In genomic region chr1:3471356-3472087, GRCh38 we compare ENCODE assay signal across 8 cellular contexts. TPM values are rescaled to one million over a fixed set of nuclear protein-coding genes. Genes with fewer than 3 reads are reported as not detected.
DNase-seq lines count a peak whose midpoint lies in the region; ATAC-seq, FAIRE-seq and TF ChIP-seq lines count a peak whose summit lies in the region.
"Had no signal": no experiment of that assay in that cellular context is flagged by ENCODE, and none has a peak within 500 bp of the region (broad histone marks: within the 10 kb centered on the region; RNA-seq: fewer than 3 reads in every experiment).

No MANE protein-coding gene starts in this region.

- H3K4me3 Mint-ChIP-seq in activated CD8-positive, alpha-beta T cell treated with anti-CD3 and anti-CD28 coated beads, Interleukin-2, amount 10 ng/mL, durations not matched to agents 7 days and 5 days: no peak overlapping the region

- H3K79me2 ChIP-seq in K562 (ENCODE audit: control insufficient read depth, insufficient read depth, low read length): no peaks in the 10 kb centered on the region

- TF ChIP-seq RAD21 in K562 (CRISPR knock-in tag; conservative IDR thresholded peaks at IDR 0.05 in 1 of 2, IDR thresholded peaks at IDR 0.05 in 1 of 2): peak in 1 of 2 experiments; percentile 39; a peak in 2 of 4 replicates

- FAIRE-seq in HTR-8/SVneo (lab: Jason Lieb, UNC) (peak; percentile 95), K562 (lab: Jason Lieb, UNC) (peak; percentile 51)

- peaks cover 7% of the 10 kb centered on the region; the same call in 1 of the 2 replicates for H4K20me1 ChIP-seq in K562 (replicated peaks; ENCODE audit: control insufficient read depth, insufficient read depth, low read length)

- in situ Hi-C loops in K562 (cut with MboI): no loop called here

- H3K36me3 ChIP-seq in K562 (ENCODE audit: control insufficient read depth, insufficient read depth, low read length) (no peaks in the 10 kb centered on the region), spleen (no peaks in the 10 kb centered on the region)

- 0 out of 2 replicates have a peak overlapping the region, but pooled peaks have one; percentile 32 for H2AFZ ChIP-seq in K562 (ENCODE audit: low read depth, low read length)

- H3K9me3 Mint-ChIP-seq in activated CD8-positive, alpha-beta T cell treated with anti-CD3 and anti-CD28 coated beads, Interleukin-2, amount 10 ng/mL, durations not matched to agents 7 days and 5 days (ENCODE audit: insufficient read depth): no peaks in the 10 kb centered on the region

- H3K4me2 ChIP-seq in K562 (ENCODE audit: insufficient read depth, low read length): peak overlapping the region; percentile 4; the same call in 1 of the 2 replicates

- H3K9me1 ChIP-seq in K562 (ENCODE audit: control insufficient read depth, insufficient read depth, low read length): peaks cover 4% of the 10 kb centered on the region

- ATAC-seq in K562 (peak; percentile 50), HG02588 (IDR thresholded peaks at IDR 0.05; ENCODE audit: unreplicated experiment) (no peak), HG03469 (IDR thresholded peaks at IDR 0.05; ENCODE audit: unreplicated experiment) (no peak)
- no peak for ATAC-seq in activated CD8-positive, alpha-beta T cell treated with anti-CD3 and anti-CD28 coated beads, Interleukin-2, amount 10 ng/mL, durations not matched to agents 7 days and 5 days

- H3K27me3 ChIP-seq in K562 (ENCODE audit: control insufficient read depth in 2 of 2, insufficient read depth in 2 of 2, low read length in 2 of 2) (peaks cover 4 to 49% of the 10 kb centered on the region in 2 experiments; a peak in 4 of 5 replicates), spleen (replicated peaks in 1 of 7) (peaks cover 0 to 39% (median 0%) of the 10 kb centered on the region in 7 donors)

- CTCF ChIA-PET in K562 (lab: Yijun Ruan, JAX; ENCODE audit: low intra/inter-chr PET ratio): interaction anchor here (0.7 to 2.2 kb wide), 2 partner anchors 14 to 18 kb away, joined by 3 to 13 read pairs; partner anchors contain the start of gene ARHGEF16
- CTCF ChIA-PET in activated CD8-positive, alpha-beta T cell treated with anti-CD3 and anti-CD28 coated beads, Interleukin-2, amount 10 ng/mL, durations not matched to agents 7 days and 5 days (lab: Charles Lee): no interaction called here

- no peak overlapping the region; a peak in 1 of 4 replicates for H3K9ac ChIP-seq in K562 (ENCODE audit: insufficient read depth in 1 of 2, low read depth in 2 of 2, low read length in 2 of 2)

- H3K4me1 Mint-ChIP-seq in activated CD8-positive, alpha-beta T cell treated with anti-CD3 and anti-CD28 coated beads, Interleukin-2, amount 10 ng/mL, durations not matched to agents 7 days and 5 days (ENCODE audit: low read depth): no peaks in the 10 kb centered on the region

- no peak overlapping the region for H3K27ac ChIP-seq in K562 (ENCODE audit: extremely low read depth, low read depth, low read length)
- H3K27ac ChIP-seq in spleen: peak overlapping the region in 5 of 8 donors; percentile 14 to 60 (median 38)

- H3K9me3 ChIP-seq in K562 (replicated peaks; ENCODE audit: control insufficient read depth, insufficient read depth, low read depth, low read length) (no peaks in the 10 kb centered on the region), spleen (no peaks in the 10 kb centered on the region)

- peaks cover 0 to 57% of the 10 kb centered on the region in 2 experiments; a peak in 3 of 5 replicates for H3K4me1 ChIP-seq in K562 (replicated peaks in 1 of 2; ENCODE audit: control insufficient read depth in 2 of 2, insufficient read depth in 2 of 2, low read length in 2 of 2)
- H3K4me1 ChIP-seq in spleen: peaks cover 0 to 26% (median 8%) of the 10 kb centered on the region in 6 donors

- TF ChIP-seq POLR2A in K562 (conservative IDR thresholded peaks at IDR 0.05): no peak
- TF ChIP-seq POLR2A in spleen (IDR thresholded peaks at IDR 0.05): no peak

- TF ChIP-seq EP300 in K562 (IDR thresholded peaks at IDR 0.05; ENCODE audit: low read length): no peak

- H3K27ac Mint-ChIP-seq in activated CD8-positive, alpha-beta T cell treated with anti-CD3 and anti-CD28 coated beads, Interleukin-2, amount 10 ng/mL, durations not matched to agents 7 days and 5 days: no peak overlapping the region

- no peak overlapping the region for H3K4me3 ChIP-seq in K562
- no peak overlapping the region for H3K4me3 ChIP-seq in spleen

- DNase-seq in HTR-8/SVneo (ENCODE audit: insufficient read length, low spot score) (peak; percentile 64), K562 (ENCODE audit: extremely low read depth in 1 of 4, low spot score in 3 of 4) (peak; percentile 54 to 72 (median 62)), iPS-NIHi7 (ENCODE audit: extremely low spot score) (peak; percentile 90), spleen (peak; percentile 73)
- no peak for DNase-seq in activated CD8-positive, alpha-beta T cell treated with anti-CD3 and anti-CD28 coated beads, Interleukin-2, amount 10 ng/mL, durations not matched to agents 7 days and 5 days
- DNase-seq: stimulated activated CD4-positive, alpha-beta T cell treated with anti-CD3 and anti-CD28 coated beads, Interleukin-2, amount 100 ng/mL, for 24 hours had no signal

- BruUV-seq in K562 (replicated peaks; lab: Mats Ljungman, UMichigan): no TSS peak

- POLR2A ChIA-PET in K562 (lab: Yijun Ruan, JAX): interaction anchor here (1.1 kb wide), 1 partner anchor 9 kb away, joined by 4 read pairs; no protein-coding TSS in a partner anchor
- POLR2A ChIA-PET in activated CD8-positive, alpha-beta T cell treated with anti-CD3 and anti-CD28 coated beads, Interleukin-2, amount 10 ng/mL, durations not matched to agents 7 days and 5 days (lab: Charles Lee): interaction anchor here (0.6 kb wide), 1 partner anchor 294 kb away, joined by 8 read pairs; no protein-coding TSS in a partner anchor

- no peaks in the 10 kb centered on the region for H3K27me3 Mint-ChIP-seq in activated CD8-positive, alpha-beta T cell treated with anti-CD3 and anti-CD28 coated beads, Interleukin-2, amount 10 ng/mL, durations not matched to agents 7 days and 5 days (ENCODE audit: low read depth)

- WGBS in K562 (ENCODE audit: insufficient coverage, low coverage, missing lambda C conversion rate): 5% methylated on average over 23 of the region's 25 CpGs
- 37 to 71% (median 58%) methylated on average over 9 to 25 of the region's 25 CpGs for WGBS in spleen, 5 donors

- intact Hi-C loops in K562 (cut with micrococcal nuclease) (no loop called here), spleen (cut with DNase I; ENCODE audit: low total_unique reads) (no loop called here)

- TF ChIP-seq CTCF in K562 (IDR thresholded peaks at IDR 0.05 in 2 of 3, conservative IDR thresholded peaks at IDR 0.05 in 1 of 3; ENCODE audit: insufficient read depth in 2 of 3, low read depth in 1 of 3, low read length in 3 of 3) (peak; percentile 43 to 54 (median 50); a peak in 4 of 6 replicates), spleen (IDR thresholded peaks at IDR 0.05 in 8 of 11, conservative IDR thresholded peaks at IDR 0.05 in 3 of 11) (peak in 6 of 11 experiments; percentile 15 to 47 (median 34))

- no peaks in the 10 kb centered on the region for H3K36me3 Mint-ChIP-seq in activated CD8-positive, alpha-beta T cell treated with anti-CD3 and anti-CD28 coated beads, Interleukin-2, amount 10 ng/mL, durations not matched to agents 7 days and 5 days (ENCODE audit: low read depth)

TF ChIP-seq in K562, 482 proteins besides CTCF, POLR2A, EP300 and RAD21 (continues in another document):
- no peak for TF ChIP-seq POLR2H (tag; IDR thresholded peaks at IDR 0.05; ENCODE audit: low read depth)
- TF ChIP-seq NUFIP1 (IDR thresholded peaks at IDR 0.05; ENCODE audit: partially characterized antibody): no peak
- TF ChIP-seq, protein P1, sequence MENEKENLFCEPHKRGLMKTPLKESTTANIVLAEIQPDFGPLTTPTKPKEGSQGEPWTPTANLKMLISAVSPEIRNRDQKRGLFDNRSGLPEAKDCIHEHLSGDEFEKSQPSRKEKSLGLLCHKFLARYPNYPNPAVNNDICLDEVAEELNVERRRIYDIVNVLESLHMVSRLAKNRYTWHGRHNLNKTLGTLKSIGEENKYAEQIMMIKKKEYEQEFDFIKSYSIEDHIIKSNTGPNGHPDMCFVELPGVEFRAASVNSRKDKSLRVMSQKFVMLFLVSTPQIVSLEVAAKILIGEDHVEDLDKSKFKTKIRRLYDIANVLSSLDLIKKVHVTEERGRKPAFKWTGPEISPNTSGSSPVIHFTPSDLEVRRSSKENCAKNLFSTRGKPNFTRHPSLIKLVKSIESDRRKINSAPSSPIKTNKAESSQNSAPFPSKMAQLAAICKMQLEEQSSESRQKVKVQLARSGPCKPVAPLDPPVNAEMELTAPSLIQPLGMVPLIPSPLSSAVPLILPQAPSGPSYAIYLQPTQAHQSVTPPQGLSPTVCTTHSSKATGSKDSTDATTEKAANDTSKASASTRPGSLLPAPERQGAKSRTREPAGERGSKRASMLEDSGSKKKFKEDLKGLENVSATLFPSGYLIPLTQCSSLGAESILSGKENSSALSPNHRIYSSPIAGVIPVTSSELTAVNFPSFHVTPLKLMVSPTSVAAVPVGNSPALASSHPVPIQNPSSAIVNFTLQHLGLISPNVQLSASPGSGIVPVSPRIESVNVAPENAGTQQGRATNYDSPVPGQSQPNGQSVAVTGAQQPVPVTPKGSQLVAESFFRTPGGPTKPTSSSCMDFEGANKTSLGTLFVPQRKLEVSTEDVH (IDR thresholded peaks at IDR 0.05; ENCODE audit: low read depth, partially characterized antibody): no peak
- no peak for TF ChIP-seq ILK (tag; IDR thresholded peaks at IDR 0.05; ENCODE audit: borderline replicate concordance, low read depth)

RNA-seq across cellular contexts. Expression of gene ARHGEF16, which starts 17.1 kb away (rescaled TPM):
- total RNA-seq in K562 (2011; cell fraction: chromatin; rRNA removed; ENCODE audit: low replicate concordance): 1.6 and 7.5 TPM in 2 replicates
- total RNA-seq in K562 (2011; cell fraction: nucleolus; rRNA removed): 3.9 and 5.7 TPM in 2 replicates
- 2.1 and 3.2 TPM in 2 replicates for total RNA-seq in K562 (2011; cell fraction: nucleoplasm; rRNA removed)
- total RNA-seq in K562 (2014; rRNA removed) (0.45 and 0.94 TPM in 2 replicates), K562 (2014; rRNA removed; fragmentation: Illumina TruSeq; extraction: Trizol) (0.06 and 0.15 TPM in 2 replicates), K562 (2015; rRNA removed; fragmentation: Illumina TruSeq; extraction: Trizol) (0.11 and 0.25 TPM in 2 replicates), K562 (2021) (0.98 and 1.2 TPM in 2 replicates), spleen (1 to 10 TPM in 4 of 7 donors, under 1 TPM in 3; 0.23 to 1.6 (median 1.1) TPM)
- polyA plus RNA-seq in K562 (2011; rRNA removed) (0.78 and 0.93 TPM in 2 replicates), K562 (2014; fragmentation: Illumina TruSeq; extraction: Trizol) (0.49 and 0.66 TPM in 2 replicates), K562 (2014; fragmentation: Nextera tagmentation; extraction: Ambion mirVana) (not detected), K562 (2014; rRNA removed) (0.78 and 1.2 TPM in 2 replicates), spleen (1 to 10 TPM in 1 of 3 donors, under 1 TPM in 2; 0.29 to 1.5 (median 0.43) TPM)
- polyA plus RNA-seq in K562 (2011; cell fraction: cytosol; rRNA removed): 0.49 and 1.9 TPM in 2 replicates
- 2.9 and 7.4 TPM in 2 replicates for polyA plus RNA-seq in K562 (2011; cell fraction: nucleus; rRNA removed)
- 0.49 and 2.9 TPM in 2 replicates for polyA plus RNA-seq in K562 (2012)
- polyA minus RNA-seq in K562 (2011; rRNA and poly(A)+ RNA removed): 1.3 and 3.0 TPM in 2 replicates
- 0.91 and 1.5 TPM in 2 replicates for polyA minus RNA-seq in K562 (2011; cell fraction: cytosol; rRNA and poly(A)+ RNA removed)
- 2.4 and 4.6 TPM in 2 replicates for polyA minus RNA-seq in K562 (2011; cell fraction: nucleus; rRNA and poly(A)+ RNA removed)
- total RNA-seq in activated CD8-positive, alpha-beta T cell treated with anti-CD3 and anti-CD28 coated beads, Interleukin-2, amount 10 ng/mL, durations not matched to agents 7 days and 5 days: not detected
